Comparison of ENCODE assay signal across 1 cellular context in the genomic region with DNA sequence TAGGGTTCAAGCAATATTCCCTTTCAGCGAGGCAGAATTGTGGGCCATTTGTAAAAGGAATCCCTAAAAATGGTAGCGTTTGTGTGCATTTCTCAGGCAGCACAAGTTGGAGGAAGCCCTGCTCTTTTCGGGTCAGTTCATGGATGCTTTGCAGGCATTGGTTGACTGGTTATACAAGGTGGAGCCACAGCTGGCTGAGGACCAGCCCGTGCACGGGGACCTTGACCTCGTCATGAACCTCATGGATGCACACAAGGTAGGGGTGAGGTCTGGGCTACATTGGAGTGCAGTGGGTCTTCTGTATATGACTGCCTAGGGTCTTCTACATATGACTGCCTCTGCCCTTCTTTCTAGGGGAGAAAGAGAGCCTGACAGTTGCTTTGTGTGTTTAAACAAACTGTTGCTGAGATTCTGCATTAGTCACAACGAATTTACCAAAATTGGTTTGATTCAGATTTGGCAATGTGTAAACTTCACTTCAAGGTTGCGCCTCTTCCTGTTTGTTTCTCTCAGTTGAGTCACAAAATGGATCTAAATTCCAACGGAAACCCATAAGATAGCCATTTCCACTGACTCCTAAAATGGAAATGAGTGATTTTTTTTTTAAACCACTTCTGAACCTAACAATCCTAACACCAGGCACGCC.
TF ChIP-seq lines count a peak whose summit lies in the region.

No MANE protein-coding gene starts in this region.

TF ChIP-seq in IMR-90, 13 proteins besides CTCF, POLR2A, EP300 and RAD21:
- TF ChIP-seq MXI1 (IDR thresholded peaks at IDR 0.05; ENCODE audit: borderline replicate concordance, low read depth, low read length) (no peak), MAFK (IDR thresholded peaks at IDR 0.05; ENCODE audit: low read depth, low read length) (no peak), CEBPB (IDR thresholded peaks at IDR 0.05; ENCODE audit: low read depth, low read length) (peak; percentile 83), FOS (IDR thresholded peaks at IDR 0.05; ENCODE audit: low read depth, low read length) (0 out of 2 replicates have a peak, but pooled peaks have one; percentile 47), MAZ (IDR thresholded peaks at IDR 0.05; ENCODE audit: borderline replicate concordance, low read depth, low read length) (no peak), BHLHE40 (IDR thresholded peaks at IDR 0.05; ENCODE audit: low read depth, low read length) (no peak), RFX5 (IDR thresholded peaks at IDR 0.05; ENCODE audit: low read depth, low read length) (no peak), NFE2L2 (IDR thresholded peaks at IDR 0.05; ENCODE audit: low read depth, low read length) (no peak)
- TF ChIP-seq, protein P1, sequence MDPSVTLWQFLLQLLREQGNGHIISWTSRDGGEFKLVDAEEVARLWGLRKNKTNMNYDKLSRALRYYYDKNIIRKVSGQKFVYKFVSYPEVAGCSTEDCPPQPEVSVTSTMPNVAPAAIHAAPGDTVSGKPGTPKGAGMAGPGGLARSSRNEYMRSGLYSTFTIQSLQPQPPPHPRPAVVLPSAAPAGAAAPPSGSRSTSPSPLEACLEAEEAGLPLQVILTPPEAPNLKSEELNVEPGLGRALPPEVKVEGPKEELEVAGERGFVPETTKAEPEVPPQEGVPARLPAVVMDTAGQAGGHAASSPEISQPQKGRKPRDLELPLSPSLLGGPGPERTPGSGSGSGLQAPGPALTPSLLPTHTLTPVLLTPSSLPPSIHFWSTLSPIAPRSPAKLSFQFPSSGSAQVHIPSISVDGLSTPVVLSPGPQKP (IDR thresholded peaks at IDR 0.05; ENCODE audit: borderline replicate concordance, low read depth, low read length) = no peak
- TF ChIP-seq, protein P2, sequence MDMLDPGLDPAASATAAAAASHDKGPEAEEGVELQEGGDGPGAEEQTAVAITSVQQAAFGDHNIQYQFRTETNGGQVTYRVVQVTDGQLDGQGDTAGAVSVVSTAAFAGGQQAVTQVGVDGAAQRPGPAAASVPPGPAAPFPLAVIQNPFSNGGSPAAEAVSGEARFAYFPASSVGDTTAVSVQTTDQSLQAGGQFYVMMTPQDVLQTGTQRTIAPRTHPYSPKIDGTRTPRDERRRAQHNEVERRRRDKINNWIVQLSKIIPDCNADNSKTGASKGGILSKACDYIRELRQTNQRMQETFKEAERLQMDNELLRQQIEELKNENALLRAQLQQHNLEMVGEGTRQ (IDR thresholded peaks at IDR 0.05; ENCODE audit: low read depth, low read length) = no peak
